Comparison of ENCODE assay signal across 9 cellular contexts in the genomic region with DNA sequence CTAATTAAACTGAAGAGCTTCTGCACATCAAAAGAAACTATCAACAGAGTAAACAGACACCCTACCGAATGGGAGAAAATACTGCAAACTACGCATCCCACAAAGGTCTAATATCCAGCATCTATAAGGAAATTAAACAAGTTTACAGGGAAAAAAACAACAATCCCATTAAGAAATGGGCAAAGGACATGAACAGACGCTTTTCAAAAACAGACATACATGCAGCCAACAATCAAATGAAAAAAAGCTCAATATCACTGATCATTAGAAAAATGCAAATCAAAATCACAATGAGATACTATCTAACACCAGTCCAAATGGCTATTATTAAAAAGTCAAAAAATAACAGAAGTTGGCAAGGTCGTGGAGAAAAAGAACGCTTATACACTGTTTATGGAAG.
"Had no signal": no experiment of that assay in that cellular context is flagged by ENCODE, and none has a peak within 500 bp of the region (broad histone marks: within the 10 kb centered on the region; RNA-seq: fewer than 3 reads in every experiment).

No MANE protein-coding gene starts in this region.

- H3K9ac ChIP-seq: KMS-11 had no signal

- H3K4me3 ChIP-seq: K562 had no signal

- H3K4me2 ChIP-seq: KMS-11 had no signal

- ATAC-seq: HepG2, K562 had no signal

- H3K27me3 Mint-ChIP-seq: IgD-negative memory B cell had no signal

- H3K27ac ChIP-seq: HL-60, KMS-11 had no signal

- DNase-seq: IMR-90, KBM-7, KG1 had no signal

- FAIRE-seq: HepG2, HTR-8/SVneo, K562 had no signal
